In the genomic region with DNA sequence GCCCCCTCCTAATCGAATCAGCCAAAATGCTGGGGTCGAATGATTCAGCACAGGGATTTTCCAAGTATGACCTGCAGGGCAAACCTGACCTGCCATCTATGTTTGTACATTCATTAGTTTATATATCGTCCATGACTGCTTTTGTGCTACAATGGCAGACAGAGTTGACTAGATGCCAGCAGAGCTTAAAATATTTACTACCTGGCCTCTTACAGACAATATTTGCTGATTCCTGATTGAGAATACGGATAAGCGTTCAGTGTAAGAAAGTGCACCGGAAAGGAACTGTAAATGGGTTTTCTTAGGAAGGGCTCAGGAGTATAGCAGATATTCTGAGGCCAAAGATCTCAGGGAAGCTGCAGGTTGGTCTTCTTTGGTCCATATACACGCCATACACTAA, we compare ENCODE assay signal across 31 cellular contexts.
"Had no signal": no experiment of that assay in that cellular context is flagged by ENCODE, and none has a peak within 500 bp of the region (broad histone marks: within the 10 kb centered on the region; RNA-seq: fewer than 3 reads in every experiment).

No MANE protein-coding gene starts in this region.

- DNase-seq: activated CD4-positive, alpha-beta memory T cell treated with anti-CD3 and anti-CD28 coated beads, Interleukin-2, amount 10 ng/mL, durations not matched to agents 7 days and 5 days; activated CD4-positive, alpha-beta T cell treated with anti-CD3 and anti-CD28 coated beads for 1 hour; activated CD4-positive, alpha-beta T cell treated with anti-CD3 and anti-CD28 coated beads for 36 hours; activated CD4-positive, alpha-beta T cell treated with anti-CD3 and anti-CD28 coated beads for 48 hours; activated CD4-positive, alpha-beta T cell treated with anti-CD3 and anti-CD28 coated beads, Interleukin-2, amount 10 ng/mL, durations not matched to agents 7 days and 5 days; activated CD4-positive, alpha-beta T cell treated with anti-CD3 and anti-CD28 coated beads, Interleukin-2, amount 50 U/mL, for 48 hours; activated CD4-positive, CD25-positive, alpha-beta regulatory T cell; activated CD8-positive, alpha-beta memory T cell treated with anti-CD3 and anti-CD28 coated beads for 24 hours; activated CD8-positive, alpha-beta memory T cell treated with anti-CD3 and anti-CD28 coated beads, Interleukin-2, amount 10 ng/mL, durations not matched to agents 7 days and 5 days; activated CD8-positive, alpha-beta memory T cell treated with anti-CD3 and anti-CD28 coated beads, Interleukin-2, amount 50 U/mL, for 48 hours; activated CD8-positive, alpha-beta T cell treated with anti-CD3 and anti-CD28 coated beads, Interleukin-2, amount 10 ng/mL, durations not matched to agents 7 days and 5 days; activated effector memory CD4-positive, alpha-beta T cell treated with Interleukin-2 at 50 U/mL for 16 hours; activated gamma-delta T cell; activated naive CD4-positive, alpha-beta T cell treated with anti-CD3 and anti-CD28 coated beads, Interleukin-2, amount 10 ng/mL, durations not matched to agents 7 days and 5 days; activated naive CD4-positive, alpha-beta T cell treated with Interleukin-2 at 50 U/mL for 16 hours; activated naive CD8-positive, alpha-beta T cell treated with anti-CD3 and anti-CD28 coated beads, Interleukin-2, amount 10 ng/mL, durations not matched to agents 7 days and 5 days; activated naive CD8-positive, alpha-beta T cell treated with anti-CD3 and anti-CD28 coated beads, Interleukin-2, amount 50 U/mL, for 24 hours; activated T-cell treated with anti-CD3 and anti-CD28 coated beads, Interleukin-2, amount 50 U/mL, for 24 hours; activated T-cell treated with anti-CD3 and anti-CD28 coated beads, Interleukin-2, amount 50 U/mL, for 48 hours; amygdala; anterior cingulate cortex; caudate nucleus; cerebellar nuclear complex; T-helper 1 cell; T-helper 2 cell; T-helper 9 cell; WERI-Rb-1 had no signal

- H3K27me3 ChIP-seq: ascending aorta, cardiac muscle cell had no signal

- H3K36me3 ChIP-seq: ascending aorta, cardiac muscle cell, WERI-Rb-1 had no signal

- H3K4me3 ChIP-seq: ascending aorta, cardiac muscle cell had no signal

- H3K4me1 ChIP-seq: ascending aorta had no signal

- ATAC-seq: activated CD4-positive, alpha-beta T cell treated with anti-CD3 and anti-CD28 coated beads for 36 hours; activated CD4-positive, CD25-positive, alpha-beta regulatory T cell treated with anti-CD3 and anti-CD28 coated beads, Interleukin-2, amount 50 U/mL, for 24 hours; activated CD8-positive, alpha-beta memory T cell treated with anti-CD3 and anti-CD28 coated beads, Interleukin-2, amount 10 ng/mL, durations not matched to agents 7 days and 5 days; activated CD8-positive, alpha-beta T cell treated with anti-CD3 and anti-CD28 coated beads, Interleukin-2, amount 10 ng/mL, durations not matched to agents 7 days and 5 days; activated naive CD8-positive, alpha-beta T cell treated with anti-CD3 and anti-CD28 coated beads, Interleukin-2, amount 50 U/mL, for 24 hours; WTC11 had no signal

- H3K27ac ChIP-seq: ascending aorta, cardiac muscle cell, WERI-Rb-1 had no signal
